ENCODE assay signal across 7 cellular contexts in the genomic region with DNA sequence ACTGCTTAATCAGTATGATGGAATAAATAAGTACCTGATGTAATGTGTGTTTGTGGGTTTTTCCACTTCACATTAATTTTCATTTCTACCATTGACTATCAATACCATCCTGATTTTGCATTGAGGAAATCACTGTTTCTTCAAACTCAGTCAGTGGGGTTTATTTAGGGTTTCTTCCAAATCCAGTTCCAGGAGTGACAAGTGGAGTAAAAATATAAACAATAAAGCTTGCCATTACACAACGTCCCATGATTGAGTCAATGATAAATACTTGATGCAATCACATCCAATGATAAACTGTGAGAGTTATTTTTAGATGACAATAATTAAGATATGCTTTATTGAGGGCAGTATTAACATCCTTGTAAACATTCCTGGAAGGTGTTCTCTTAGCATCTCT.
"Had no signal": no experiment of that assay in that cellular context is flagged by ENCODE, and none has a peak within 500 bp of the region (broad histone marks: within the 10 kb centered on the region; RNA-seq: fewer than 3 reads in every experiment).

No MANE protein-coding gene starts in this region.

- FAIRE-seq: HTR-8/SVneo, K562 had no signal

- H3K4me3 ChIP-seq: K562 had no signal

- H3K4me2 ChIP-seq: KMS-11 had no signal

- ATAC-seq: K562 had no signal

- H3K9ac ChIP-seq: KMS-11 had no signal

- H3K27ac ChIP-seq: HL-60, KMS-11 had no signal

- DNase-seq: IMR-90, KBM-7, KG1 had no signal
